Comparison of ENCODE assay signal across 1 cellular context in the genomic region with DNA sequence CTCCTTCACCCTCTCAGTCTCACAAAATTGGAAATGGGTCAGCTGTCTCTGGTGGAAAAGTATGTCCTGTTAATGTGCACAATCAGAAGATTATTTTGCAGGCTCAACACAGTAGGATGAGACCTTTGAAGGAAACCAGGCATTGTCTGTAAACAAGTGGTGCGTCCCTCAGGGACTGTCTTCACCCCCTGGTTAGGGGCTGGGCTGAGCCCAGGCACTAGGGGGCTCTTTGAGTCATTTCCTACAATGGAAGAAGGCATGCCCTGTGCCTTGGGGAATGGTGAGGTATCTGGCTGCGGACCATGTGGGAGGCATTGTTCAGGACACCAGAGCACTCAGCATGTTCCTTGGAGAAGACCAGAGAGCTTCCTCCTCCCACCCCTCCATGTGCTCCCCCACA.
TF ChIP-seq lines count a peak whose summit lies in the region.

No MANE protein-coding gene starts in this region.

TF ChIP-seq in SK-N-SH, 30 proteins besides CTCF, POLR2A, EP300 and RAD21 (continued from another document):
- TF ChIP-seq, protein P1, sequence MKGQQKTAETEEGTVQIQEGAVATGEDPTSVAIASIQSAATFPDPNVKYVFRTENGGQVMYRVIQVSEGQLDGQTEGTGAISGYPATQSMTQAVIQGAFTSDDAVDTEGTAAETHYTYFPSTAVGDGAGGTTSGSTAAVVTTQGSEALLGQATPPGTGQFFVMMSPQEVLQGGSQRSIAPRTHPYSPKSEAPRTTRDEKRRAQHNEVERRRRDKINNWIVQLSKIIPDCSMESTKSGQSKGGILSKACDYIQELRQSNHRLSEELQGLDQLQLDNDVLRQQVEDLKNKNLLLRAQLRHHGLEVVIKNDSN (IDR thresholded peaks at IDR 0.05; ENCODE audit: borderline replicate concordance, low read depth) = no peak
